ENCODE assay signal across 19 cellular contexts in genomic region chr18:5973079-5973478, GRCh38.
DNase-seq lines count a peak whose midpoint lies in the region; ATAC-seq, FAIRE-seq and TF ChIP-seq lines count a peak whose summit lies in the region.
"Had no signal": no experiment of that assay in that cellular context is flagged by ENCODE, and none has a peak within 500 bp of the region (broad histone marks: within the 10 kb centered on the region; RNA-seq: fewer than 3 reads in every experiment).

No MANE protein-coding gene starts in this region.

- intact Hi-C loops in stomach (cut with DNase I; ENCODE audit: low total_unique reads): no loop called here

- H3K9ac ChIP-seq in Karpas-422 (ENCODE audit: low read length) (peak overlapping the region; percentile 58), endodermal cell (ENCODE audit: extremely low read depth, low read length, poor library complexity, severe bottlenecking) (no peak overlapping the region)

- H2AFZ ChIP-seq in Karpas-422 (ENCODE audit: low read length): no peak overlapping the region

- no peaks in the 10 kb centered on the region; the same call in 1 of the 2 replicates for H3K79me2 ChIP-seq in Karpas-422 (ENCODE audit: low read length)

- TF ChIP-seq CTCF in endodermal cell (conservative IDR thresholded peaks at IDR 0.05) (no peak), stomach (IDR thresholded peaks at IDR 0.05) (no peak)

- H3K4me3 ChIP-seq in Karpas-422 (ENCODE audit: low read length): 0 out of 2 replicates have a peak overlapping the region, but pooled peaks have one; percentile 19
- H3K4me3 ChIP-seq in endodermal cell (ENCODE audit: low read length): no peak overlapping the region
- H3K4me3 ChIP-seq in stomach: no peak overlapping the region
- H3K4me3 ChIP-seq: Peyer's patch had no signal

- no peaks in the 10 kb centered on the region for H3K9me2 ChIP-seq in Karpas-422 (replicated peaks; ENCODE audit: insufficient read depth, low read length)

- no peaks in the 10 kb centered on the region for H3K9me3 Mint-ChIP-seq in endodermal cell
- H3K9me3 Mint-ChIP-seq in activated naive CD4-positive, alpha-beta T cell treated with anti-CD3 and anti-CD28 coated beads, Interleukin-2, amount 50 U/mL, for 72 hours: no peaks in the 10 kb centered on the region

- peak overlapping the region; percentile 76 for H3K4me2 ChIP-seq in Karpas-422 (ENCODE audit: low read depth, low read length, poor library complexity, severe bottlenecking)

- H3K4me3 Mint-ChIP-seq in endodermal cell: no peak overlapping the region
- H3K4me3 Mint-ChIP-seq: CD4-positive, CD25-positive, alpha-beta regulatory T cell had no signal

- H3K36me3 ChIP-seq in Karpas-422 (ENCODE audit: insufficient read depth, low read length) (no peaks in the 10 kb centered on the region), endodermal cell (ENCODE audit: control insufficient read depth, insufficient read depth, low read length) (no peaks in the 10 kb centered on the region), stomach (no peaks in the 10 kb centered on the region)
- H3K36me3 ChIP-seq: Peyer's patch had no signal

- H3K4me1 ChIP-seq in Karpas-422 (ENCODE audit: low read length): peaks cover 98% of the 10 kb centered on the region
- H3K4me1 ChIP-seq in endodermal cell (ENCODE audit: control insufficient read depth, insufficient read depth, low read length): peaks cover 12% of the 10 kb centered on the region
- H3K4me1 ChIP-seq in stomach: peaks cover 0 to 3% (median 0%) of the 10 kb centered on the region in 4 donors
- H3K4me1 ChIP-seq: Caco-2 had no signal

- H3K27ac ChIP-seq in Karpas-422 (ENCODE audit: low read length) (peak overlapping the region; percentile 96), endodermal cell (ENCODE audit: low read depth, low read length) (no peak overlapping the region), stomach (no peak overlapping the region)
- H3K27ac ChIP-seq: Peyer's patch had no signal

- WGBS in endodermal cell (ENCODE audit: insufficient coverage in 1 of 2, insufficient read length in 1 of 2), 2 experiments: 88 to 100% methylated on average over 1 to 3 of the region's 3 CpGs
- 84 to 97% (median 93%) methylated on average over 3 of the region's 3 CpGs for WGBS in stomach, 5 donors

- H3K27me3 Mint-ChIP-seq in endodermal cell (ENCODE audit: insufficient read depth): peaks cover 2% of the 10 kb centered on the region
- H3K27me3 Mint-ChIP-seq: CD4-positive, CD25-positive, alpha-beta regulatory T cell had no signal

- FAIRE-seq in GM12891 (lab: Jason Lieb, UNC): peak; percentile 71
- FAIRE-seq: TTC549 had no signal

- H4K20me1 ChIP-seq in Karpas-422 (ENCODE audit: insufficient read depth, low read depth, low read length): no peaks in the 10 kb centered on the region

- no peaks in the 10 kb centered on the region; the same call in 1 of the 2 replicates for H3K9me3 ChIP-seq in Karpas-422 (ENCODE audit: low read length)
- no peaks in the 10 kb centered on the region for H3K9me3 ChIP-seq in endodermal cell (ENCODE audit: control insufficient read depth, low read length)
- no peaks in the 10 kb centered on the region for H3K9me3 ChIP-seq in stomach
- H3K9me3 ChIP-seq: Caco-2, Peyer's patch had no signal

- no peaks in the 10 kb centered on the region for H3K27me3 ChIP-seq in Karpas-422 (ENCODE audit: low read length)
- H3K27me3 ChIP-seq in endodermal cell (ENCODE audit: control insufficient read depth, insufficient read depth, low read length, poor library complexity, severe bottlenecking): no peaks in the 10 kb centered on the region
- H3K27me3 ChIP-seq in stomach: no peaks in the 10 kb centered on the region
- H3K27me3 ChIP-seq: Peyer's patch had no signal

- no peak for TF ChIP-seq EP300 in stomach (IDR thresholded peaks at IDR 0.05)

- H3K36me3 Mint-ChIP-seq in endodermal cell (ENCODE audit: low read depth): no peaks in the 10 kb centered on the region
- no peaks in the 10 kb centered on the region for H3K36me3 Mint-ChIP-seq in activated naive CD4-positive, alpha-beta T cell treated with anti-CD3 and anti-CD28 coated beads, Interleukin-2, amount 50 U/mL, for 72 hours
- H3K36me3 Mint-ChIP-seq: CD4-positive, CD25-positive, alpha-beta regulatory T cell had no signal

- ATAC-seq in GM19438 (IDR thresholded peaks at IDR 0.05; ENCODE audit: low read depth, unreplicated experiment): peak; percentile 29
- no peak for ATAC-seq in activated naive CD4-positive, alpha-beta T cell treated with anti-CD3 and anti-CD28 coated beads, Interleukin-2, amount 50 U/mL, for 72 hours

- no peak for TF ChIP-seq POLR2A in GM12891 (IDR thresholded peaks at IDR 0.05; ENCODE audit: low read depth, low read length)
- TF ChIP-seq POLR2A in stomach (IDR thresholded peaks at IDR 0.05): no peak

- no peak overlapping the region for H3K27ac Mint-ChIP-seq in endodermal cell
- no peak overlapping the region for H3K27ac Mint-ChIP-seq in activated naive CD4-positive, alpha-beta T cell treated with anti-CD3 and anti-CD28 coated beads, Interleukin-2, amount 50 U/mL, for 72 hours
- H3K27ac Mint-ChIP-seq: CD4-positive, CD25-positive, alpha-beta regulatory T cell had no signal

- DNase-seq in GM12891 (ENCODE audit: insufficient read length, low spot score): no peak
- peak; percentile 59 for DNase-seq in Karpas-422
- DNase-seq in endodermal cell: peak; percentile 16
- no peak for DNase-seq in stomach
- no peak for DNase-seq in inferior parietal cortex (ENCODE audit: extremely low spot score)
- DNase-seq in activated naive CD4-positive, alpha-beta T cell treated with anti-CD3 and anti-CD28 coated beads, Interleukin-2, amount 50 U/mL, for 72 hours (ENCODE audit: low spot score in 2 of 2): no peak
- no peak for DNase-seq in superior temporal gyrus (ENCODE audit: extremely low spot score)
- DNase-seq: ACHN; Caco-2; CD4-positive, CD25-positive, alpha-beta regulatory T cell; DMS153; NCI-H1417 treated with DMSO at 0.1 percent for 48 hours; NCI-H187 treated with DMSO at 0.1 percent for 48 hours; NCI-H226; NCI-H524 treated with DMSO at 0.1 percent for 48 hours; Peyer's patch; Right ventricle myocardium superior had no signal

- H3K4me1 Mint-ChIP-seq in endodermal cell: peaks cover 34% of the 10 kb centered on the region
- H3K4me1 Mint-ChIP-seq: CD4-positive, CD25-positive, alpha-beta regulatory T cell had no signal

TF ChIP-seq in GM12891, 5 proteins besides CTCF, POLR2A, EP300 and RAD21:
- TF ChIP-seq SPI1 (IDR thresholded peaks at IDR 0.05; ENCODE audit: low read depth, low read length): peak; percentile 65
- no peak for TF ChIP-seq PAX5 (IDR thresholded peaks at IDR 0.05; ENCODE audit: insufficient read depth, low read length, severe bottlenecking)
- no peak for TF ChIP-seq POLR2AphosphoS5 (IDR thresholded peaks at IDR 0.05; ENCODE audit: low read depth, low read length)

Comparison
In these comparisons a context has a peak if more than half of its experiments do, and no peak if none do; other contexts are left out.
1. DNase-seq: peak in Karpas-422 (single experiment) and endodermal cell (single experiment); none in GM12891 (single experiment), stomach (single experiment), inferior parietal cortex (single experiment), activated naive CD4-positive, alpha-beta T cell treated with anti-CD3 and anti-CD28 coated beads, Interleukin-2, amount 50 U/mL, for 72 hours (0 of 2) and superior temporal gyrus (single experiment).